1 cellular context compared by ENCODE assay signal in the genomic region with DNA sequence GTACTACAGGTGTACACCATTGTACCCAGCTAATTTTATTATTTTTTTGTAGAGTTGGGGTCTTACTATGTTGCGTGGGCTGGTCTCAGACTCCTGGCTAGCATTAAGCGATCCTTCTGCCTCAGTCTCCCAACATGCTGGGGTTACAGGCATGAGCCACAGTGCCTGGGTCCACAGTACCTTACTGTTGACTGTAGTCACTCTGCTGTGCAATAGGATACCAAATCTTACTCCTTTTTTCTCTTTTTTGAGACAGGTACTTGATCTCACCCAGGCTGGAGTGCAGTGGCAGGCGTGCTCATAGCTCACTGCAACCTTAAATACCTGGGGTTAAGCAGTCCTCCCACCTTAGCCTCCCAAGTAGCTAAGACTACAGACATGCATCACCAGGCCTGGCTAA.
TF ChIP-seq lines count a peak whose summit lies in the region.

No MANE protein-coding gene starts in this region.

TF ChIP-seq in HepG2, 621 proteins besides CTCF, POLR2A, EP300 and RAD21:
- peak; percentile 95 for TF ChIP-seq RBM22 (optimal IDR thresholded peaks at IDR 0.05; ENCODE audit: low read length)
- TF ChIP-seq AKAP8 (CRISPR knock-in tag; IDR thresholded peaks at IDR 0.05), result no peak
- peak; percentile 68; the same call in 1 of the 2 replicates for TF ChIP-seq POLR2AphosphoS2 (IDR thresholded peaks at IDR 0.05; ENCODE audit: low read depth, low read length)
- TF ChIP-seq POLR2G (IDR thresholded peaks at IDR 0.05; ENCODE audit: low read depth, low read length), result peak; percentile 48
